In genomic region chr12:92640686-92641085, GRCh38 we compare ENCODE assay signal across 22 cellular contexts.
"Had no signal": no experiment of that assay in that cellular context is flagged by ENCODE, and none has a peak within 500 bp of the region (broad histone marks: within the 10 kb centered on the region; RNA-seq: fewer than 3 reads in every experiment).

No MANE protein-coding gene starts in this region.

- H3K36me3 Mint-ChIP-seq: mesothelial cell of epicardium; natural killer cell treated with Interleukin-12 subunit alpha and Interleukin-12 subunit beta and Interleukin-15 and Interleukin-18, amount 100 ng/mL, for 72 hours; neural progenitor cell had no signal

- DNase-seq: effector CD4-positive, alpha-beta T cell; endodermal cell; erythroblast; foreskin keratinocyte; head of caudate nucleus; kidney; left cardiac atrium; left ventricle myocardium inferior; lower lobe of right lung; nucleus accumbens; ovary; sigmoid colon; stimulated activated CD4-positive, alpha-beta T cell treated with anti-CD3 and anti-CD28 coated beads, Interleukin-2, amount 100 ng/mL, for 24 hours; stimulated activated CD4-positive, alpha-beta T cell treated with anti-CD3 and anti-CD28 coated beads, Interleukin-4, amount 100 ng/mL, for 4 hours; stimulated activated naive B cell treated with anti-CD40 and anti-IgM and Interleukin-4, amounts not matched to agents 10 μg/mL and 1 μg/mL and 100 μg/mL, for 72 hours; stimulated activated naive CD8-positive, alpha-beta T cell treated with anti-CD3 and anti-CD28 coated beads, Interleukin-15, amount 100 ng/mL, for 72 hours; testis; upper lobe of right lung had no signal

- H3K4me3 Mint-ChIP-seq: endodermal cell; memory B cell; mesothelial cell of epicardium; natural killer cell treated with Interleukin-12 subunit alpha and Interleukin-12 subunit beta and Interleukin-15 and Interleukin-18, amount 100 ng/mL, for 72 hours; neural progenitor cell; stimulated activated naive B cell treated with anti-CD40 and anti-IgM and Interleukin-4, amounts not matched to agents 10 μg/mL and 1 μg/mL and 100 μg/mL, for 72 hours; stimulated activated naive CD8-positive, alpha-beta T cell treated with anti-CD3 and anti-CD28 coated beads, Interleukin-15, amount 100 ng/mL, for 72 hours had no signal

- H3K9me3 Mint-ChIP-seq: endodermal cell; memory B cell; natural killer cell treated with Interleukin-12 subunit alpha and Interleukin-12 subunit beta and Interleukin-15 and Interleukin-18, amount 100 ng/mL, for 72 hours had no signal

- H3K27ac Mint-ChIP-seq: endodermal cell; memory B cell; mesothelial cell of epicardium; natural killer cell treated with Interleukin-12 subunit alpha and Interleukin-12 subunit beta and Interleukin-15 and Interleukin-18, amount 100 ng/mL, for 72 hours; neural progenitor cell; stimulated activated naive B cell treated with anti-CD40 and anti-IgM and Interleukin-4, amounts not matched to agents 10 μg/mL and 1 μg/mL and 100 μg/mL, for 72 hours; stimulated activated naive CD8-positive, alpha-beta T cell treated with anti-CD3 and anti-CD28 coated beads, Interleukin-15, amount 100 ng/mL, for 72 hours had no signal

- H3K27me3 Mint-ChIP-seq: memory B cell; stimulated activated naive CD8-positive, alpha-beta T cell treated with anti-CD3 and anti-CD28 coated beads, Interleukin-15, amount 100 ng/mL, for 72 hours had no signal

- ATAC-seq: foreskin keratinocyte; left cardiac atrium; lower lobe of right lung; natural killer cell treated with Interleukin-12 subunit alpha and Interleukin-12 subunit beta and Interleukin-15 and Interleukin-18, amount 100 ng/mL, for 72 hours; stimulated activated naive B cell treated with anti-CD40 and anti-IgM and Interleukin-4, amounts not matched to agents 10 μg/mL and 1 μg/mL and 100 μg/mL, for 72 hours; stimulated activated naive CD8-positive, alpha-beta T cell treated with anti-CD3 and anti-CD28 coated beads, Interleukin-15, amount 100 ng/mL, for 72 hours; upper lobe of right lung had no signal

- H3K4me1 Mint-ChIP-seq: memory B cell; stimulated activated naive B cell treated with anti-CD40 and anti-IgM and Interleukin-4, amounts not matched to agents 10 μg/mL and 1 μg/mL and 100 μg/mL, for 72 hours; stimulated activated naive CD8-positive, alpha-beta T cell treated with anti-CD3 and anti-CD28 coated beads, Interleukin-15, amount 100 ng/mL, for 72 hours had no signal
